In genomic region chr11:118916842-118917388, GRCh38 we compare ENCODE assay signal across 8 cellular contexts.
DNase-seq lines count a peak whose midpoint lies in the region; ATAC-seq and TF ChIP-seq lines count a peak whose summit lies in the region.

No MANE protein-coding gene starts in this region.

- TF ChIP-seq CTCF in tibial artery (IDR thresholded peaks at IDR 0.05) = no peak

- peaks cover 25% of the 10 kb centered on the region for H3K36me3 Mint-ChIP-seq in T-helper 2 cell treated with Interferon-gamma antibody and Interleukin-4, amounts not matched to agents 5 μg/mL and 100 μg/mL, for 36 hours (ENCODE audit: low read depth)

- intact Hi-C loops in tibial artery (cut with DNase I; ENCODE audit: low total_unique reads) = no loop called here

- peak overlapping the region; percentile 72 to 91 for H3K4me3 ChIP-seq in tibial artery

- H3K27me3 Mint-ChIP-seq in T-helper 2 cell treated with Interferon-gamma antibody and Interleukin-4, amounts not matched to agents 5 μg/mL and 100 μg/mL, for 36 hours (ENCODE audit: low read depth) = no peaks in the 10 kb centered on the region

- H3K36me3 ChIP-seq in tibial artery = no peaks in the 10 kb centered on the region

- H3K27ac ChIP-seq in layer of hippocampus (ENCODE audit: low read depth, low read length) (peak overlapping the region; percentile 79), tibial artery (peak overlapping the region; percentile 85 to 99)

- H3K9me3 Mint-ChIP-seq in T-helper 2 cell treated with Interferon-gamma antibody and Interleukin-4, amounts not matched to agents 5 μg/mL and 100 μg/mL, for 36 hours = no peaks in the 10 kb centered on the region

- no peaks in the 10 kb centered on the region for H3K9me3 ChIP-seq in tibial artery

- peak overlapping the region; percentile 84 for H3K4me3 Mint-ChIP-seq in T-helper 2 cell treated with Interferon-gamma antibody and Interleukin-4, amounts not matched to agents 5 μg/mL and 100 μg/mL, for 36 hours

- H3K27me3 ChIP-seq in layer of hippocampus (ENCODE audit: control insufficient read depth, insufficient read depth, low read length) (no peaks in the 10 kb centered on the region), tibial artery (no peaks in the 10 kb centered on the region)

- peak overlapping the region; percentile 94 for H3K27ac Mint-ChIP-seq in T-helper 2 cell treated with Interferon-gamma antibody and Interleukin-4, amounts not matched to agents 5 μg/mL and 100 μg/mL, for 36 hours

- H3K4me1 ChIP-seq in tibial artery = peaks cover 39 to 100% (median 95%) of the 10 kb centered on the region in 4 donors

- no peak for DNase-seq in T-helper 2 cell treated with Interferon-gamma antibody and Interleukin-4, amounts not matched to agents 5 μg/mL and 100 μg/mL, for 36 hours (ENCODE audit: low spot score)
- DNase-seq in T-helper 2 cell (no peak), astrocyte of the hippocampus (ENCODE audit: low read depth, low spot score) (peak; percentile 70), tibial artery (peak; percentile 84 to 91), LoVo (ENCODE audit: low spot score) (no peak), NCI-H2107 (lab: John Stamatoyannopoulos, UW) (no peak)

- H3K4me1 Mint-ChIP-seq in T-helper 2 cell treated with Interferon-gamma antibody and Interleukin-4, amounts not matched to agents 5 μg/mL and 100 μg/mL, for 36 hours (ENCODE audit: low read depth) = peaks cover 85% of the 10 kb centered on the region

- no peak for ATAC-seq in HG02623 (IDR thresholded peaks at IDR 0.05; ENCODE audit: unreplicated experiment)

Comparison
In these comparisons a context has a peak if more than half of its experiments do, and no peak if none do; other contexts are left out.
1. DNase-seq: peak in astrocyte of the hippocampus (single experiment) and tibial artery (2 of 2); none in T-helper 2 cell treated with Interferon-gamma antibody and Interleukin-4, amounts not matched to agents 5 μg/mL and 100 μg/mL, for 36 hours (single experiment), T-helper 2 cell (0 of 5), LoVo (single experiment) and NCI-H2107 (single experiment).